Comparison of ENCODE assay signal across 8 cellular contexts in the genomic region with DNA sequence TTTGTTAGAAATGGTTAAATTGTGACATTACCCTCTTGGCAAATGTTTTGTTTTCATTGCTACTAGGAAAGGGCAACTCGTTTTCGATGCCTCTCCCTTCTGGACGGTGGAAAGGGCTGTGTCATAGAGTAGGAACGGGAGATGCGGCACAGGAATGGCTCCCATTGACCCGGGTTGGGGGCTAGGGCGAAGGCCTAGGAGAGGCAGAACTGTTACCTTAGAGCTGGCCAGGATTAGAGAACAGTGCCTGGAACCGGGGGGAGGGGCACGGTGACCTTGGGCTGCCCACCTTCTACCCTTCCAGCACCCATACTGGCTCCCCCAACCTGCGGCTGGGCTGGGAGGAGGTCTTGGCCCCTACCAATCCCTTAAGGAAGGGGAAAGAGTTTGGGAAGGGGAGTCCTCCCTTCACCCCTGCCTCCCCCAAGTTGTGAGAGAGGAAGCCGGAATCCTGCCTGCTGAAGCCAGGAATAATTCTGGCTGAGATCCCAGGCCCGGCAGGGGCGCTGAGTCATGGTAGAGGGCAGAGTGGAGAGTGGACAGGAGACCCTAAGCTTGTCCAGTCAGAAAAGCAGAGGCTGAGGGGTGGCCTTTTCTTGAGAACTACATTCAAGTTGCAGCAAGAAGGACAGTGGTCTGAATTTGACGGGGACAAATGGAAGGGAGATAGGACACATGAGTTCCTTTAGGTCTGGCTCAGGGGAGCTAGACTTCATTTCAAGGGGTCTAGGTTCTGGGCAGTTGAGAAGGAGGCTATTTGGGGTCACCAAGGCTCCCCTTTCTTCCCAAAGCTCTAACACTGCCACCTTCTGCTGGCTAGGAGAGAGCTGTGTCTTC. TPM values are rescaled to one million over a fixed set of nuclear protein-coding genes. Genes with fewer than 3 reads are reported as not detected.
DNase-seq lines count a peak whose midpoint lies in the region; ATAC-seq, FAIRE-seq and TF ChIP-seq lines count a peak whose summit lies in the region.

No MANE protein-coding gene starts in this region.

- peak overlapping the region; percentile 30 to 77 for H3K9ac ChIP-seq in kidney (ENCODE audit: low read length in 2 of 2)

- peak; percentile 29 for TF ChIP-seq POLR2A in breast epithelium (IDR thresholded peaks at IDR 0.05)

- H3K4me3 ChIP-seq in breast epithelium (peak overlapping the region; percentile 46 to 98 (median 57)), kidney (ENCODE audit: low read length in 2 of 2) (peak overlapping the region; percentile 41 to 45)

- H3K36me3 ChIP-seq in breast epithelium: no peaks in the 10 kb centered on the region
- no peaks in the 10 kb centered on the region for H3K36me3 ChIP-seq in kidney (ENCODE audit: control insufficient read depth in 1 of 2, insufficient read depth in 2 of 2, low read length in 2 of 2)

- peaks cover 28% of the 10 kb centered on the region for H3K36me3 Mint-ChIP-seq in stimulated activated memory B cell treated with anti-CD40 and anti-IgM and Interleukin-4, amounts not matched to agents 10 μg/mL and 1 μg/mL and 100 μg/mL, for 72 hours

- H3K4me1 ChIP-seq in breast epithelium (peaks cover 33 to 79% of the 10 kb centered on the region in 2 donors), kidney (ENCODE audit: control insufficient read depth in 1 of 2, insufficient read depth in 1 of 2, low read depth in 1 of 2, low read length in 2 of 2) (peaks cover 61 to 72% of the 10 kb centered on the region in 2 donors)

- H3K9me3 ChIP-seq in breast epithelium: no peaks in the 10 kb centered on the region
- no peaks in the 10 kb centered on the region for H3K9me3 ChIP-seq in kidney (ENCODE audit: control insufficient read depth in 1 of 2, low read length in 2 of 2)

- no peaks in the 10 kb centered on the region for H3K27me3 ChIP-seq in breast epithelium

- no peak for FAIRE-seq in kidney (lab: Jason Lieb, UNC)

- peak overlapping the region; percentile 63 for H3K27ac Mint-ChIP-seq in stimulated activated memory B cell treated with anti-CD40 and anti-IgM and Interleukin-4, amounts not matched to agents 10 μg/mL and 1 μg/mL and 100 μg/mL, for 72 hours

- TF ChIP-seq CTCF in breast epithelium (IDR thresholded peaks at IDR 0.05) (no peak), kidney (IDR thresholded peaks at IDR 0.05; ENCODE audit: borderline replicate concordance, extremely low read depth, insufficient read depth) (no peak)

- H3K27ac ChIP-seq in breast epithelium (peak overlapping the region; percentile 94 to 98), kidney (ENCODE audit: low read depth in 2 of 2, low read length in 2 of 2) (peak overlapping the region; percentile 95 to 97)

- H3K27me3 Mint-ChIP-seq in stimulated activated memory B cell treated with anti-CD40 and anti-IgM and Interleukin-4, amounts not matched to agents 10 μg/mL and 1 μg/mL and 100 μg/mL, for 72 hours: no peaks in the 10 kb centered on the region

- peaks cover 83% of the 10 kb centered on the region for H3K4me1 Mint-ChIP-seq in stimulated activated memory B cell treated with anti-CD40 and anti-IgM and Interleukin-4, amounts not matched to agents 10 μg/mL and 1 μg/mL and 100 μg/mL, for 72 hours

- intact Hi-C loops in breast epithelium (cut with DNase I; ENCODE audit: low total_unique reads): no loop called here
- intact Hi-C loops in kidney (cut with DNase I): no loop called here

- H3K9me3 Mint-ChIP-seq in stimulated activated memory B cell treated with anti-CD40 and anti-IgM and Interleukin-4, amounts not matched to agents 10 μg/mL and 1 μg/mL and 100 μg/mL, for 72 hours: no peaks in the 10 kb centered on the region

- ATAC-seq in stimulated activated memory B cell treated with anti-CD40 and anti-IgM and Interleukin-4, amounts not matched to agents 10 μg/mL and 1 μg/mL and 100 μg/mL, for 72 hours: no peak
- ATAC-seq in GM21528 (IDR thresholded peaks at IDR 0.05; ENCODE audit: low FRiP score, unreplicated experiment): no peak

- peak; percentile 52 for DNase-seq in DMS 273 treated with DMSO at 0.1 percent for 48 hours (lab: John Stamatoyannopoulos, UW)
- peak; percentile 41 for DNase-seq in NCI-H1694 (lab: John Stamatoyannopoulos, UW)
- DNase-seq in breast epithelium (ENCODE audit: low spot score in 2 of 2): peak; percentile 73 to 86
- DNase-seq in kidney: peak; percentile 93
- DNase-seq in NCI-H2107 (lab: John Stamatoyannopoulos, UW): no peak
- no peak for DNase-seq in SIG-M5 (lab: John Stamatoyannopoulos, UW)

- no peak overlapping the region for H3K4me3 Mint-ChIP-seq in stimulated activated memory B cell treated with anti-CD40 and anti-IgM and Interleukin-4, amounts not matched to agents 10 μg/mL and 1 μg/mL and 100 μg/mL, for 72 hours

RNA-seq across cellular contexts. Expression of a gene that starts 8.2 kb away (rescaled TPM):
- total RNA-seq in breast epithelium (100 to 1,000 TPM; 292 to 367 (median 319) TPM), kidney (384 TPM)
- 145 TPM for polyA plus RNA-seq in kidney (ENCODE audit: insufficient read depth, low read depth, low replicate concordance)

RNA-seq across cellular contexts. Expression of a gene that starts 30.6 kb away (rescaled TPM):
- total RNA-seq in breast epithelium: 10 to 100 TPM in 1 of 3 donors, 1 to 10 TPM in 2; 1.4 to 21.5 (median 9.2) TPM
- 45.9 TPM for total RNA-seq in kidney
- polyA plus RNA-seq in kidney (ENCODE audit: insufficient read depth, low read depth, low replicate concordance): 16.4 TPM

RNA-seq across cellular contexts. Expression of a gene that starts 40.5 kb away (rescaled TPM):
- 1 to 10 TPM in 2 of 3 donors, under 1 TPM in 1; 0.32 to 1.3 (median 1.3) TPM for total RNA-seq in breast epithelium
- 1.7 TPM for total RNA-seq in kidney
- 1.0 TPM for polyA plus RNA-seq in kidney (ENCODE audit: insufficient read depth, low read depth, low replicate concordance)

Comparison
In these comparisons a context has a peak if more than half of its experiments do, and no peak if none do; other contexts are left out.
1. DNase-seq: peak in DMS 273 treated with DMSO at 0.1 percent for 48 hours (single experiment), NCI-H1694 (single experiment), breast epithelium (2 of 2) and kidney (single experiment); none in NCI-H2107 (single experiment) and SIG-M5 (single experiment).